ENCODE assay signal across 1 cellular context in genomic region chr19:42175952-42176648, GRCh38.
TF ChIP-seq lines count a peak whose summit lies in the region.

No MANE protein-coding gene starts in this region.

TF ChIP-seq in HepG2, 621 proteins besides CTCF, POLR2A, EP300 and RAD21:
- TF ChIP-seq U2AF2 (IDR thresholded peaks at IDR 0.05; ENCODE audit: low read depth, low read length), result no peak
- no peak for TF ChIP-seq PRDM10 (CRISPR knock-in tag; IDR thresholded peaks at IDR 0.05; ENCODE audit: low read depth)
- TF ChIP-seq ATF2 (CRISPR knock-in tag; IDR thresholded peaks at IDR 0.05), result no peak
